ENCODE assay signal across 22 cellular contexts in the genomic region with DNA sequence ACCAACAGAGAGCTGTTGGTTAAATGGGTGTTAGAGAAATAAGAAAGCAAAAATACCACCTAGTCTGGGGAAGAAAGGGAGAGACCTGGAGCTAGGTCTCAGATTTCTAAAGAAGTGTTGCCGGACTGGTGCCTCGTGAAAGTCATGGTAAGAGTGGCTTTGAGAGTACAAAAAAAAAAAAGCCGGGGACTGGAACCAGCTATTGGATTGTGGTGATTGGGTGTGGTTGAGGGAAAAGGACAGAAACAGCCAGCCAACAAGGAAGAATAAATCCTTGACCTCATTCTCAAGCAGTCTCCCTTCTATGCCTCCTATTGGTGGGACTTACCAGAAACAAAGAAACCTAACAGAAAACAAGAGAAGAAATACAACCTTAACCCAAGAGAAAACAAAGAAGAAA.
"Had no signal": no experiment of that assay in that cellular context is flagged by ENCODE, and none has a peak within 500 bp of the region (broad histone marks: within the 10 kb centered on the region; RNA-seq: fewer than 3 reads in every experiment).

No MANE protein-coding gene starts in this region.

- H3K27ac ChIP-seq: gastrocnemius medialis, thyroid gland, VCaP had no signal

- H3K9me3 Mint-ChIP-seq: activated naive CD4-positive, alpha-beta T cell treated with anti-CD3 and anti-CD28 coated beads, Interleukin-2, amount 50 U/mL, for 24 hours; T-cell had no signal

- H3K36me3 Mint-ChIP-seq: activated naive CD4-positive, alpha-beta T cell treated with anti-CD3 and anti-CD28 coated beads, Interleukin-2, amount 50 U/mL, for 24 hours; memory B cell; T-cell had no signal

- H3K27me3 ChIP-seq: gastrocnemius medialis, thyroid gland had no signal

- DNase-seq: activated CD4-positive, alpha-beta T cell treated with anti-CD3 and anti-CD28 coated beads for 1 hour; activated CD8-positive, alpha-beta memory T cell treated with anti-CD3 and anti-CD28 coated beads for 24 hours; activated CD8-positive, alpha-beta memory T cell treated with anti-CD3 and anti-CD28 coated beads, Interleukin-2, amount 50 U/mL, for 48 hours; activated effector memory CD4-positive, alpha-beta T cell treated with anti-CD3 and anti-CD28 coated beads, Interleukin-2, amount 50 U/mL, for 16 hours; activated T-cell treated with anti-CD3 and anti-CD28 coated beads, Interleukin-2, amount 50 U/mL, for 72 hours; cerebellar nuclear complex; effector CD4-positive, alpha-beta T cell; gastrocnemius medialis; head of caudate nucleus; naive thymus-derived CD8-positive, alpha-beta T cell; stimulated activated CD4-positive, alpha-beta T cell treated with anti-CD3 and anti-CD28 coated beads, Interleukin-12 subunit alpha, Interleukin-12 subunit beta, amount 100 ng/mL, for 4 hours; stimulated activated CD4-positive, alpha-beta T cell treated with anti-CD3 and anti-CD28 coated beads, Interleukin-1b, Interleukin-23, amount 100 ng/mL, for 48 hours; stimulated activated naive CD4-positive, alpha-beta T cell treated with Interleukin-2 at 50 U/mL for 16 hours; T-cell; T-helper 9 cell; thyroid gland had no signal

- H3K4me3 Mint-ChIP-seq: activated naive CD4-positive, alpha-beta T cell treated with anti-CD3 and anti-CD28 coated beads, Interleukin-2, amount 50 U/mL, for 24 hours; activated T-cell treated with anti-CD3 and anti-CD28 coated beads, Interleukin-2, amount 50 U/mL, for 72 hours; memory B cell; naive thymus-derived CD8-positive, alpha-beta T cell; T-cell had no signal

- ATAC-seq: activated T-cell treated with anti-CD3 and anti-CD28 coated beads, Interleukin-2, amount 50 U/mL, for 72 hours; esophagus mucosa; gastrocnemius medialis; naive thymus-derived CD8-positive, alpha-beta T cell; T-cell had no signal

- H3K36me3 ChIP-seq: gastrocnemius medialis, thyroid gland had no signal

- H3K27ac Mint-ChIP-seq: activated naive CD4-positive, alpha-beta T cell treated with anti-CD3 and anti-CD28 coated beads, Interleukin-2, amount 50 U/mL, for 24 hours; activated T-cell treated with anti-CD3 and anti-CD28 coated beads, Interleukin-2, amount 50 U/mL, for 72 hours; memory B cell; naive thymus-derived CD8-positive, alpha-beta T cell; T-cell had no signal

- H3K4me1 Mint-ChIP-seq: memory B cell had no signal

- H3K4me3 ChIP-seq: gastrocnemius medialis, thyroid gland had no signal

- H3K4me1 ChIP-seq: thyroid gland had no signal

- H3K27me3 Mint-ChIP-seq: activated naive CD4-positive, alpha-beta T cell treated with anti-CD3 and anti-CD28 coated beads, Interleukin-2, amount 50 U/mL, for 24 hours; naive thymus-derived CD8-positive, alpha-beta T cell; T-cell had no signal

- FAIRE-seq: astrocyte, bronchial epithelial cell had no signal
